ENCODE assay signal across 1 cellular context in genomic region chr1:6909857-6910256, GRCh38.
TF ChIP-seq lines count a peak whose summit lies in the region.

No MANE protein-coding gene starts in this region.

TF ChIP-seq in HepG2, 621 proteins besides CTCF, POLR2A, EP300 and RAD21 (continued from another document and continues in another):
- no peak for TF ChIP-seq GMEB2 (CRISPR knock-in tag; IDR thresholded peaks at IDR 0.05; ENCODE audit: low read depth)
- TF ChIP-seq SP1 (IDR thresholded peaks at IDR 0.05), result no peak
- no peak for TF ChIP-seq SP1 (CRISPR knock-in tag; IDR thresholded peaks at IDR 0.05)
- peak; percentile 79 for TF ChIP-seq KAT2B (IDR thresholded peaks at IDR 0.05; ENCODE audit: borderline replicate concordance, low read depth, low read length)
- no peak for TF ChIP-seq TFAP4 (IDR thresholded peaks at IDR 0.05; ENCODE audit: borderline replicate concordance, low read depth)
- peak; percentile 84 for TF ChIP-seq ZNF644 (CRISPR knock-in tag; IDR thresholded peaks at IDR 0.05; ENCODE audit: low read depth)
- TF ChIP-seq ZFX (CRISPR knock-in tag; IDR thresholded peaks at IDR 0.05; ENCODE audit: low read depth), result peak; percentile 39; the same call in 1 of the 2 replicates
- TF ChIP-seq MAX (IDR thresholded peaks at IDR 0.05), result no peak
- peak; percentile 47; the same call in 1 of the 2 replicates for TF ChIP-seq ISL2 (CRISPR knock-in tag; IDR thresholded peaks at IDR 0.05)
- no peak for TF ChIP-seq PAWR (CRISPR knock-in tag; IDR thresholded peaks at IDR 0.05; ENCODE audit: borderline replicate concordance)
- no peak for TF ChIP-seq AKNA (CRISPR knock-in tag; IDR thresholded peaks at IDR 0.05; ENCODE audit: borderline replicate concordance)
- no peak for TF ChIP-seq ZNF142 (CRISPR knock-in tag; IDR thresholded peaks at IDR 0.05)
- TF ChIP-seq HOMEZ (CRISPR knock-in tag; IDR thresholded peaks at IDR 0.05; ENCODE audit: low read depth), result no peak
- no peak for TF ChIP-seq FOXK2 (IDR thresholded peaks at IDR 0.05)
- TF ChIP-seq FOXO1 (CRISPR knock-in tag; IDR thresholded peaks at IDR 0.05), result peak; percentile 42; the same call in 1 of the 2 replicates
- 0 out of 2 replicates have a peak, but pooled peaks have one; percentile 25 for TF ChIP-seq ZSCAN21 (CRISPR knock-in tag; IDR thresholded peaks at IDR 0.05; ENCODE audit: borderline replicate concordance)
- no peak for TF ChIP-seq ZNF512B (CRISPR knock-in tag; IDR thresholded peaks at IDR 0.05; ENCODE audit: borderline replicate concordance)
- TF ChIP-seq ATAD3A (CRISPR knock-in tag; IDR thresholded peaks at IDR 0.05), result no peak
- TF ChIP-seq NAIF1 (CRISPR knock-in tag; IDR thresholded peaks at IDR 0.05; ENCODE audit: borderline replicate concordance), result no peak
- TF ChIP-seq DRAP1 (CRISPR knock-in tag; IDR thresholded peaks at IDR 0.05), result no peak
- TF ChIP-seq THAP9 (CRISPR knock-in tag; IDR thresholded peaks at IDR 0.05; ENCODE audit: borderline replicate concordance), result no peak
- TF ChIP-seq HNF1B (CRISPR knock-in tag; IDR thresholded peaks at IDR 0.05), result no peak
- TF ChIP-seq ZGPAT (CRISPR knock-in tag; IDR thresholded peaks at IDR 0.05), result peak; percentile 24; the same call in 1 of the 2 replicates
- TF ChIP-seq FOXA3 (CRISPR knock-in tag; IDR thresholded peaks at IDR 0.05), result peak; percentile 87
- no peak for TF ChIP-seq ZNF749 (CRISPR knock-in tag; IDR thresholded peaks at IDR 0.05; ENCODE audit: borderline replicate concordance)
